16 cellular contexts compared by ENCODE assay signal in the genomic region with DNA sequence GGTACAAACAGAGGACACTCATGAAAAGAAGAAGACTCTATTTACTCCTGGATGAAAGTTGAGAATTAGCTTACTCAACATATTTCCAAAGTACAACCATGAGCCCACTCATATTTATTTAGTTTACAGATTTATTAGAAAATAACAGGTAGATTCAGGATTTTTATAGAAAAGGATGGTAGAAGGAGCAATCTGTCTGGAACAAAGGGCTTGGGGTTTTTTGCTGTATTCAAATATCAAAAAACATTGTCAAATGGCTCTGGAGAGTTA. TPM values are rescaled to one million over a fixed set of nuclear protein-coding genes. Genes with fewer than 3 reads are reported as not detected.
DNase-seq lines count a peak whose midpoint lies in the region; ATAC-seq and TF ChIP-seq lines count a peak whose summit lies in the region.
"Had no signal": no experiment of that assay in that cellular context is flagged by ENCODE, and none has a peak within 500 bp of the region (broad histone marks: within the 10 kb centered on the region; RNA-seq: fewer than 3 reads in every experiment).

No MANE protein-coding gene starts in this region.

- no peak overlapping the region for H3K4me3 ChIP-seq in CD4-positive, CD25-positive, alpha-beta regulatory T cell (ENCODE audit: low read depth, low read length)
- H3K4me3 ChIP-seq in GM23338, result no peak overlapping the region
- H3K4me3 ChIP-seq in Caco-2 (ENCODE audit: low read depth, low read length), result no peak overlapping the region
- H3K4me3 ChIP-seq: HAP-1, mucosa of descending colon, transverse colon had no signal

- no peak overlapping the region for H3K4me3 Mint-ChIP-seq in activated CD8-positive, alpha-beta T cell treated with anti-CD3 and anti-CD28 coated beads for 36 hours
- no peak overlapping the region for H3K4me3 Mint-ChIP-seq in activated CD8-positive, alpha-beta T cell treated with anti-CD3 and anti-CD28 coated beads, Interleukin-2, amount 10 ng/mL, durations not matched to agents 7 days and 5 days
- H3K4me3 Mint-ChIP-seq in CD4-positive, CD25-positive, alpha-beta regulatory T cell, result peak overlapping the region in 1 of 4 donors; percentile 23
- H3K4me3 Mint-ChIP-seq in activated T-helper 2 cell treated with anti-CD3 and anti-CD28 coated beads, Interferon-gamma antibody, Interleukin-2, Interleukin-4, amounts not matched to agents 10 μg/mL and 5 μg/mL and 100 μg/mL, durations not matched to agents 14 hours and 24 hours and 36 hours (ENCODE audit: low read depth), result no peak overlapping the region
- H3K4me3 Mint-ChIP-seq in GM23338 (no peak overlapping the region), Caco-2 (ENCODE audit: unreplicated experiment) (no peak overlapping the region)
- H3K4me3 Mint-ChIP-seq: nephron progenitor cell; stimulated activated effector memory CD8-positive, alpha-beta T cell treated with anti-CD3 and anti-CD28 coated beads, Interleukin-12 subunit alpha, Interleukin-12 subunit beta, amount 100 ng/mL, for 72 hours had no signal

- TF ChIP-seq CTCF in activated CD8-positive, alpha-beta T cell treated with anti-CD3 and anti-CD28 coated beads for 36 hours (IDR thresholded peaks at IDR 0.05), result no peak
- TF ChIP-seq CTCF in GM23338 (conservative IDR thresholded peaks at IDR 0.05; ENCODE audit: low read depth in 2 of 2) (no peak), Caco-2 (IDR thresholded peaks at IDR 0.05; ENCODE audit: insufficient read depth in 1 of 2, low read depth in 1 of 2, low read length in 1 of 2, severe bottlenecking in 1 of 2, unreplicated experiment in 1 of 2) (no peak)

- H3K9me3 ChIP-seq in CD4-positive, CD25-positive, alpha-beta regulatory T cell (ENCODE audit: control insufficient read depth in 2 of 2, low read length in 2 of 2), result no peaks in the 10 kb centered on the region
- H3K9me3 ChIP-seq in KOPT-K1 (ENCODE audit: insufficient read depth, low read length, poor library complexity, severe bottlenecking), result no peaks in the 10 kb centered on the region
- H3K9me3 ChIP-seq in Caco-2, result no peaks in the 10 kb centered on the region
- H3K9me3 ChIP-seq: BE2C, HAP-1, mucosa of descending colon, transverse colon had no signal

- H3K9me3 Mint-ChIP-seq in activated CD8-positive, alpha-beta T cell treated with anti-CD3 and anti-CD28 coated beads for 36 hours, result no peaks in the 10 kb centered on the region
- no peaks in the 10 kb centered on the region for H3K9me3 Mint-ChIP-seq in activated CD8-positive, alpha-beta T cell treated with anti-CD3 and anti-CD28 coated beads, Interleukin-2, amount 10 ng/mL, durations not matched to agents 7 days and 5 days (ENCODE audit: insufficient read depth)
- H3K9me3 Mint-ChIP-seq in CD4-positive, CD25-positive, alpha-beta regulatory T cell, result no peaks in the 10 kb centered on the region
- H3K9me3 Mint-ChIP-seq in activated T-helper 2 cell treated with anti-CD3 and anti-CD28 coated beads, Interferon-gamma antibody, Interleukin-2, Interleukin-4, amounts not matched to agents 10 μg/mL and 5 μg/mL and 100 μg/mL, durations not matched to agents 14 hours and 24 hours and 36 hours, result no peaks in the 10 kb centered on the region
- H3K9me3 Mint-ChIP-seq in GM23338 (no peaks in the 10 kb centered on the region), Caco-2 (ENCODE audit: unreplicated experiment) (no peaks in the 10 kb centered on the region)
- H3K9me3 Mint-ChIP-seq: nephron progenitor cell; stimulated activated effector memory CD8-positive, alpha-beta T cell treated with anti-CD3 and anti-CD28 coated beads, Interleukin-12 subunit alpha, Interleukin-12 subunit beta, amount 100 ng/mL, for 72 hours had no signal

- no peaks in the 10 kb centered on the region for H3F3A ChIP-seq in GM23338 (replicated peaks; ENCODE audit: low read depth)

- H3K4me1 Mint-ChIP-seq in activated CD8-positive, alpha-beta T cell treated with anti-CD3 and anti-CD28 coated beads for 36 hours (ENCODE audit: low read depth), result peaks cover 48% of the 10 kb centered on the region
- peaks cover 54% of the 10 kb centered on the region for H3K4me1 Mint-ChIP-seq in activated CD8-positive, alpha-beta T cell treated with anti-CD3 and anti-CD28 coated beads, Interleukin-2, amount 10 ng/mL, durations not matched to agents 7 days and 5 days (ENCODE audit: low read depth)
- peaks cover 34 to 53% (median 49%) of the 10 kb centered on the region in 4 donors for H3K4me1 Mint-ChIP-seq in CD4-positive, CD25-positive, alpha-beta regulatory T cell
- peaks cover 53% of the 10 kb centered on the region for H3K4me1 Mint-ChIP-seq in activated T-helper 2 cell treated with anti-CD3 and anti-CD28 coated beads, Interferon-gamma antibody, Interleukin-2, Interleukin-4, amounts not matched to agents 10 μg/mL and 5 μg/mL and 100 μg/mL, durations not matched to agents 14 hours and 24 hours and 36 hours (ENCODE audit: low read depth)
- H3K4me1 Mint-ChIP-seq in GM23338, result peaks cover 26% of the 10 kb centered on the region
- peaks cover 8% of the 10 kb centered on the region for H3K4me1 Mint-ChIP-seq in Caco-2 (ENCODE audit: low read depth, unreplicated experiment)

- H3K36me3 Mint-ChIP-seq in activated CD8-positive, alpha-beta T cell treated with anti-CD3 and anti-CD28 coated beads for 36 hours (ENCODE audit: low read depth), result no peaks in the 10 kb centered on the region
- H3K36me3 Mint-ChIP-seq in activated CD8-positive, alpha-beta T cell treated with anti-CD3 and anti-CD28 coated beads, Interleukin-2, amount 10 ng/mL, durations not matched to agents 7 days and 5 days (ENCODE audit: low read depth), result peaks cover 9% of the 10 kb centered on the region
- H3K36me3 Mint-ChIP-seq in CD4-positive, CD25-positive, alpha-beta regulatory T cell, result no peaks in the 10 kb centered on the region
- no peaks in the 10 kb centered on the region for H3K36me3 Mint-ChIP-seq in activated T-helper 2 cell treated with anti-CD3 and anti-CD28 coated beads, Interferon-gamma antibody, Interleukin-2, Interleukin-4, amounts not matched to agents 10 μg/mL and 5 μg/mL and 100 μg/mL, durations not matched to agents 14 hours and 24 hours and 36 hours (ENCODE audit: low read depth)
- H3K36me3 Mint-ChIP-seq in GM23338 (ENCODE audit: low read depth), result no peaks in the 10 kb centered on the region
- H3K36me3 Mint-ChIP-seq in Caco-2 (ENCODE audit: insufficient read depth, unreplicated experiment), result no peaks in the 10 kb centered on the region
- H3K36me3 Mint-ChIP-seq: stimulated activated effector memory CD8-positive, alpha-beta T cell treated with anti-CD3 and anti-CD28 coated beads, Interleukin-12 subunit alpha, Interleukin-12 subunit beta, amount 100 ng/mL, for 72 hours had no signal

- no peak for DNase-seq in activated CD8-positive, alpha-beta T cell treated with anti-CD3 and anti-CD28 coated beads for 36 hours
- no peak for DNase-seq in activated CD8-positive, alpha-beta T cell treated with anti-CD3 and anti-CD28 coated beads, Interleukin-2, amount 10 ng/mL, durations not matched to agents 7 days and 5 days
- no peak for DNase-seq in CD4-positive, CD25-positive, alpha-beta regulatory T cell
- DNase-seq in activated T-helper 2 cell treated with anti-CD3 and anti-CD28 coated beads, Interferon-gamma antibody, Interleukin-2, Interleukin-4, amounts not matched to agents 10 μg/mL and 5 μg/mL and 100 μg/mL, durations not matched to agents 14 hours and 24 hours and 36 hours (ENCODE audit: low spot score), result no peak
- no peak for DNase-seq in COR-L47 (lab: John Stamatoyannopoulos, UW)
- DNase-seq in GM23338 (ENCODE audit: low spot score), result no peak
- DNase-seq in Caco-2, result no peak
- DNase-seq: left colon, NCI-H2107, nephron progenitor cell, transverse colon had no signal

- no peak overlapping the region for H3K4me2 ChIP-seq in GM23338

- no TSS peak for BruUV-seq in Caco-2 (replicated peaks; lab: Mats Ljungman, UMichigan)

- H3K36me3 ChIP-seq in CD4-positive, CD25-positive, alpha-beta regulatory T cell (ENCODE audit: control insufficient read depth, insufficient read depth, low read length), result no peaks in the 10 kb centered on the region
- no peaks in the 10 kb centered on the region for H3K36me3 ChIP-seq in KOPT-K1 (ENCODE audit: insufficient read depth, low read length)
- no peaks in the 10 kb centered on the region for H3K36me3 ChIP-seq in GM23338 (ENCODE audit: insufficient read depth)
- H3K36me3 ChIP-seq in Caco-2 (ENCODE audit: control insufficient read depth, insufficient read depth, low read length), result no peaks in the 10 kb centered on the region
- H3K36me3 ChIP-seq: BE2C, HAP-1, transverse colon had no signal

- intact Hi-C loops in activated CD8-positive, alpha-beta T cell treated with anti-CD3 and anti-CD28 coated beads for 36 hours (cut with micrococcal nuclease), result no loop called here
- intact Hi-C loops in activated T-helper 2 cell treated with anti-CD3 and anti-CD28 coated beads, Interferon-gamma antibody, Interleukin-2, Interleukin-4, amounts not matched to agents 10 μg/mL and 5 μg/mL and 100 μg/mL, durations not matched to agents 14 hours and 24 hours and 36 hours (cut with micrococcal nuclease), result loop anchor here (1.0 to 5.0 kb wide), 3 partner anchors 117 to 313 kb away; partner anchors contain the start of gene RIOK2
- intact Hi-C loops in Caco-2 (cut with micrococcal nuclease; ENCODE audit: unreplicated experiment), result loop anchor here (1.0 to 2.0 kb wide), 5 partner anchors 66 to 293 kb away; partner anchors contain the start of gene LIX1

- H3K9me2 ChIP-seq in GM23338 (ENCODE audit: insufficient read depth), result no peaks in the 10 kb centered on the region

- H3K27ac Mint-ChIP-seq in activated CD8-positive, alpha-beta T cell treated with anti-CD3 and anti-CD28 coated beads for 36 hours, result peak overlapping the region; percentile 87
- H3K27ac Mint-ChIP-seq in activated CD8-positive, alpha-beta T cell treated with anti-CD3 and anti-CD28 coated beads, Interleukin-2, amount 10 ng/mL, durations not matched to agents 7 days and 5 days, result no peak overlapping the region
- H3K27ac Mint-ChIP-seq in CD4-positive, CD25-positive, alpha-beta regulatory T cell, result peak overlapping the region; percentile 73 to 89 (median 81)
- H3K27ac Mint-ChIP-seq in activated T-helper 2 cell treated with anti-CD3 and anti-CD28 coated beads, Interferon-gamma antibody, Interleukin-2, Interleukin-4, amounts not matched to agents 10 μg/mL and 5 μg/mL and 100 μg/mL, durations not matched to agents 14 hours and 24 hours and 36 hours, result peak overlapping the region; percentile 90
- no peak overlapping the region for H3K27ac Mint-ChIP-seq in GM23338
- no peak overlapping the region for H3K27ac Mint-ChIP-seq in Caco-2 (ENCODE audit: unreplicated experiment)
- H3K27ac Mint-ChIP-seq: nephron progenitor cell; stimulated activated effector memory CD8-positive, alpha-beta T cell treated with anti-CD3 and anti-CD28 coated beads, Interleukin-12 subunit alpha, Interleukin-12 subunit beta, amount 100 ng/mL, for 72 hours had no signal

- no peak overlapping the region for H3K27ac ChIP-seq in CD4-positive, CD25-positive, alpha-beta regulatory T cell (ENCODE audit: insufficient read depth, low read length, poor library complexity, severe bottlenecking)
- H3K27ac ChIP-seq in KOPT-K1 (ENCODE audit: low read depth, low read length, poor library complexity, severe bottlenecking) (peak overlapping the region; percentile 88), GM23338 (ENCODE audit: low read depth) (no peak overlapping the region)
- H3K27ac ChIP-seq: transverse colon had no signal

- POLR2A ChIA-PET in activated CD8-positive, alpha-beta T cell treated with anti-CD3 and anti-CD28 coated beads for 36 hours (lab: Charles Lee), result interaction anchor here (1.1 to 2.1 kb wide), 6 partner anchors 24 to 206 kb away, joined by 3 to 7 read pairs (median 6); partner anchors contain the start of gene LNPEP
- POLR2A ChIA-PET in activated CD8-positive, alpha-beta T cell treated with anti-CD3 and anti-CD28 coated beads, Interleukin-2, amount 10 ng/mL, durations not matched to agents 7 days and 5 days (lab: Charles Lee), result interaction anchor here (0.7 to 2.0 kb wide), 7 partner anchors 8 to 67 kb away, joined by 3 to 8 read pairs (median 5); partner anchors contain the start of gene LNPEP
- POLR2A ChIA-PET in Caco-2 (lab: Charles Lee), result interaction anchor here (1.1 kb wide), 1 partner anchor 117 kb away, joined by 7 read pairs; no protein-coding TSS in a partner anchor

- no peaks in the 10 kb centered on the region for H3K79me2 ChIP-seq in GM23338 (replicated peaks; ENCODE audit: insufficient read depth)

- peaks cover 40% of the 10 kb centered on the region for H3K4me1 ChIP-seq in CD4-positive, CD25-positive, alpha-beta regulatory T cell (ENCODE audit: control insufficient read depth, insufficient read depth, low read length, poor library complexity, severe bottlenecking)
- H3K4me1 ChIP-seq in GM23338 (ENCODE audit: insufficient read depth), result peaks cover 15% of the 10 kb centered on the region; the same call in 1 of the 2 replicates
- peaks cover 4% of the 10 kb centered on the region; the same call in 1 of the 2 replicates for H3K4me1 ChIP-seq in Caco-2
- H3K4me1 ChIP-seq: BE2C, HAP-1 had no signal

- H4K20me1 ChIP-seq in GM23338 (replicated peaks; ENCODE audit: insufficient read depth), result no peaks in the 10 kb centered on the region

- no peak for ATAC-seq in activated CD8-positive, alpha-beta T cell treated with anti-CD3 and anti-CD28 coated beads for 36 hours
- no peak for ATAC-seq in activated CD8-positive, alpha-beta T cell treated with anti-CD3 and anti-CD28 coated beads, Interleukin-2, amount 10 ng/mL, durations not matched to agents 7 days and 5 days
- ATAC-seq in CD4-positive, CD25-positive, alpha-beta regulatory T cell (ENCODE audit: low read depth in 2 of 2), result no peak
- ATAC-seq in GM23338, result no peak

- CTCF ChIA-PET in activated CD8-positive, alpha-beta T cell treated with anti-CD3 and anti-CD28 coated beads for 36 hours (lab: Charles Lee), result interaction anchor here (0.6 to 16.2 kb wide), 82 partner anchors 9 to 304 kb away, joined by 3 to 213 read pairs (median 6); partner anchors contain the start of genes ERAP1, ERAP2, LIX1 and LNPEP
- CTCF ChIA-PET in activated CD8-positive, alpha-beta T cell treated with anti-CD3 and anti-CD28 coated beads, Interleukin-2, amount 10 ng/mL, durations not matched to agents 7 days and 5 days (lab: Charles Lee), result interaction anchor here (0.7 to 7.4 kb wide), 89 partner anchors 9 to 1052 kb away, joined by 3 to 106 read pairs (median 6); partner anchors contain the start of genes ERAP1, LIX1, LNPEP and RIOK2
- CTCF ChIA-PET in Caco-2 (lab: Charles Lee), result interaction anchor here (0.6 to 1.6 kb wide), 23 partner anchors 8 to 292 kb away, joined by 3 to 39 read pairs (median 4); partner anchors contain the start of genes ERAP1, LIX1 and LNPEP

- no peak overlapping the region for H2AFZ ChIP-seq in GM23338

- H3K27me3 Mint-ChIP-seq in activated CD8-positive, alpha-beta T cell treated with anti-CD3 and anti-CD28 coated beads for 36 hours, result no peaks in the 10 kb centered on the region
- H3K27me3 Mint-ChIP-seq in activated CD8-positive, alpha-beta T cell treated with anti-CD3 and anti-CD28 coated beads, Interleukin-2, amount 10 ng/mL, durations not matched to agents 7 days and 5 days (ENCODE audit: low read depth), result peaks cover 2% of the 10 kb centered on the region
- no peaks in the 10 kb centered on the region for H3K27me3 Mint-ChIP-seq in CD4-positive, CD25-positive, alpha-beta regulatory T cell
- no peaks in the 10 kb centered on the region for H3K27me3 Mint-ChIP-seq in activated T-helper 2 cell treated with anti-CD3 and anti-CD28 coated beads, Interferon-gamma antibody, Interleukin-2, Interleukin-4, amounts not matched to agents 10 μg/mL and 5 μg/mL and 100 μg/mL, durations not matched to agents 14 hours and 24 hours and 36 hours (ENCODE audit: low read depth)
- H3K27me3 Mint-ChIP-seq in GM23338 (ENCODE audit: insufficient read depth, low read depth, poor library complexity) (no peaks in the 10 kb centered on the region), Caco-2 (ENCODE audit: insufficient read depth, unreplicated experiment) (no peaks in the 10 kb centered on the region)

- H3K27me3 ChIP-seq in CD4-positive, CD25-positive, alpha-beta regulatory T cell (ENCODE audit: control insufficient read depth, insufficient read depth, low read length), result no peaks in the 10 kb centered on the region
- H3K27me3 ChIP-seq in GM23338 (ENCODE audit: insufficient read depth) (no peaks in the 10 kb centered on the region), Caco-2 (replicated peaks; ENCODE audit: control insufficient read depth, insufficient read depth, low read length) (no peaks in the 10 kb centered on the region)
- H3K27me3 ChIP-seq: BE2C, transverse colon had no signal

RNA-seq across cellular contexts. Expression of gene ERAP2, which starts 7.0 kb away (rescaled TPM):
- 10 to 100 TPM; 43.0 to 44.5 TPM for total RNA-seq in activated CD8-positive, alpha-beta T cell treated with anti-CD3 and anti-CD28 coated beads for 36 hours
- 10 to 100 TPM; 93.0 to 96.0 TPM for total RNA-seq in activated CD8-positive, alpha-beta T cell treated with anti-CD3 and anti-CD28 coated beads, Interleukin-2, amount 10 ng/mL, durations not matched to agents 7 days and 5 days
- 134 TPM for total RNA-seq in CD4-positive, CD25-positive, alpha-beta regulatory T cell
- 100 to 1,000 TPM in 2 of 4 donors, 1 to 10 TPM in 2; 9.5 to 123 (median 63.6) TPM for polyA plus RNA-seq in CD4-positive, CD25-positive, alpha-beta regulatory T cell
- total RNA-seq in activated T-helper 2 cell treated with anti-CD3 and anti-CD28 coated beads, Interferon-gamma antibody, Interleukin-2, Interleukin-4, amounts not matched to agents 10 μg/mL and 5 μg/mL and 100 μg/mL, durations not matched to agents 14 hours and 24 hours and 36 hours, result 46.8 and 49.3 TPM in 2 replicates
- not detected in 2 replicates for total RNA-seq in GM23338 (2014; rRNA removed; shearing (Covaris generic))
- 0.73 TPM in 1 of 2 replicates, not detected in the other for polyA plus RNA-seq in GM23338 (2016; fragmentation: Nextera tagmentation; extraction: Ambion mirVana)
- total RNA-seq in Caco-2 (2022), result 3.9 and 4.5 TPM in 2 replicates

Comparison
In these comparisons a context has a peak if more than half of its experiments do, and no peak if none do; other contexts are left out.
1. H3K27ac Mint-ChIP-seq: peak in activated CD8-positive, alpha-beta T cell treated with anti-CD3 and anti-CD28 coated beads for 36 hours (single experiment), CD4-positive, CD25-positive, alpha-beta regulatory T cell (3 of 3) and activated T-helper 2 cell treated with anti-CD3 and anti-CD28 coated beads, Interferon-gamma antibody, Interleukin-2, Interleukin-4, amounts not matched to agents 10 μg/mL and 5 μg/mL and 100 μg/mL, durations not matched to agents 14 hours and 24 hours and 36 hours (single experiment); none in activated CD8-positive, alpha-beta T cell treated with anti-CD3 and anti-CD28 coated beads, Interleukin-2, amount 10 ng/mL, durations not matched to agents 7 days and 5 days (single experiment), GM23338 (single experiment) and Caco-2 (single experiment).